ENCODE assay signal across 1 cellular context in the genomic region with DNA sequence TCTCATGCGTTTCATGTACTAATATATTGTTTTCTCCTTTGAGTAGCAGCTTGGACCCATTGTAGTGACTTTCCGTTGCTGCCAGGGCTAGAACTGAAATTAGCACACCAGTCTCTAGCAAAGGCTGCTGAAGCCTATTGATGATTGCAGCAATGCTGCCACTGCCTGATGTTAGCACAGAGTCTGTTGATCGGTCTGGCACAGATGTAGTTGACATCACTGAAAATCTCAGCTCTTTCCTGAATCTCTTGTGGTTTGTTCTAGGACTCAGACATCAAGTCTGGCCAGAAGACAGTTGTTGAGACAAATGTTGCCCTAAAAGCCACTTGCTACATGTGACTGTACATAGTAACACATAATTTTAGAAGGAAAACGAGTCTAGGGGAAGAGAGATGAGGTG.
TF ChIP-seq lines count a peak whose summit lies in the region.

No MANE protein-coding gene starts in this region.

TF ChIP-seq in GM12878, 131 proteins besides CTCF, POLR2A, EP300 and RAD21 (continued from another document):
- no peak for TF ChIP-seq NFIC (IDR thresholded peaks at IDR 0.05; ENCODE audit: low read depth, low read length)
- TF ChIP-seq, protein P1, sequence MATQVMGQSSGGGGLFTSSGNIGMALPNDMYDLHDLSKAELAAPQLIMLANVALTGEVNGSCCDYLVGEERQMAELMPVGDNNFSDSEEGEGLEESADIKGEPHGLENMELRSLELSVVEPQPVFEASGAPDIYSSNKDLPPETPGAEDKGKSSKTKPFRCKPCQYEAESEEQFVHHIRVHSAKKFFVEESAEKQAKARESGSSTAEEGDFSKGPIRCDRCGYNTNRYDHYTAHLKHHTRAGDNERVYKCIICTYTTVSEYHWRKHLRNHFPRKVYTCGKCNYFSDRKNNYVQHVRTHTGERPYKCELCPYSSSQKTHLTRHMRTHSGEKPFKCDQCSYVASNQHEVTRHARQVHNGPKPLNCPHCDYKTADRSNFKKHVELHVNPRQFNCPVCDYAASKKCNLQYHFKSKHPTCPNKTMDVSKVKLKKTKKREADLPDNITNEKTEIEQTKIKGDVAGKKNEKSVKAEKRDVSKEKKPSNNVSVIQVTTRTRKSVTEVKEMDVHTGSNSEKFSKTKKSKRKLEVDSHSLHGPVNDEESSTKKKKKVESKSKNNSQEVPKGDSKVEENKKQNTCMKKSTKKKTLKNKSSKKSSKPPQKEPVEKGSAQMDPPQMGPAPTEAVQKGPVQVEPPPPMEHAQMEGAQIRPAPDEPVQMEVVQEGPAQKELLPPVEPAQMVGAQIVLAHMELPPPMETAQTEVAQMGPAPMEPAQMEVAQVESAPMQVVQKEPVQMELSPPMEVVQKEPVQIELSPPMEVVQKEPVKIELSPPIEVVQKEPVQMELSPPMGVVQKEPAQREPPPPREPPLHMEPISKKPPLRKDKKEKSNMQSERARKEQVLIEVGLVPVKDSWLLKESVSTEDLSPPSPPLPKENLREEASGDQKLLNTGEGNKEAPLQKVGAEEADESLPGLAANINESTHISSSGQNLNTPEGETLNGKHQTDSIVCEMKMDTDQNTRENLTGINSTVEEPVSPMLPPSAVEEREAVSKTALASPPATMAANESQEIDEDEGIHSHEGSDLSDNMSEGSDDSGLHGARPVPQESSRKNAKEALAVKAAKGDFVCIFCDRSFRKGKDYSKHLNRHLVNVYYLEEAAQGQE (IDR thresholded peaks at IDR 0.05; ENCODE audit: low read depth, low read length), result no peak
